Comparison of ENCODE assay signal across 12 cellular contexts in genomic region chr10:132576671-132577349, GRCh38.
"Had no signal": no experiment of that assay in that cellular context is flagged by ENCODE, and none has a peak within 500 bp of the region (broad histone marks: within the 10 kb centered on the region; RNA-seq: fewer than 3 reads in every experiment).

No MANE protein-coding gene starts in this region.

- ATAC-seq: activated T-cell treated with anti-CD3 and anti-CD28 coated beads, Interleukin-2, amount 50 U/mL, for 4 hours; foreskin keratinocyte; naive thymus-derived CD8-positive, alpha-beta T cell; stimulated activated naive CD8-positive, alpha-beta T cell treated with anti-CD3 and anti-CD28 coated beads, Interleukin-15, Interleukin-2, amounts not matched to agents 100 U/mL and 50 U/mL, for 24 hours had no signal

- H3K4me3 ChIP-seq: lower lobe of right lung, suprapubic skin had no signal

- H3K27ac ChIP-seq: foreskin keratinocyte, lower lobe of right lung, suprapubic skin had no signal

- H3K9me3 ChIP-seq: lower lobe of right lung, suprapubic skin had no signal

- H3K4me1 ChIP-seq: foreskin keratinocyte had no signal

- DNase-seq: activated CD4-positive, alpha-beta T cell treated with anti-CD3 and anti-CD28 coated beads, Interleukin-2, amount 50 U/mL, for 4 hours; activated CD4-positive, CD25-positive, alpha-beta regulatory T cell treated with anti-CD3 and anti-CD28 coated beads, Interleukin-2, amount 50 U/mL, for 72 hours; activated gamma-delta T cell; activated naive CD8-positive, alpha-beta T cell treated with anti-CD3 and anti-CD28 coated beads for 36 hours; activated T-cell treated with anti-CD3 and anti-CD28 coated beads, Interleukin-2, amount 50 U/mL, for 4 hours; foreskin keratinocyte; kidney; lower lobe of right lung; naive thymus-derived CD8-positive, alpha-beta T cell; stimulated activated CD4-positive, alpha-beta T cell treated with anti-CD3 and anti-CD28 coated beads, Interleukin-12 subunit alpha, Interleukin-12 subunit beta, amount 100 ng/mL, for 4 hours; stimulated activated naive CD8-positive, alpha-beta T cell treated with anti-CD3 and anti-CD28 coated beads, Interleukin-15, Interleukin-2, amounts not matched to agents 100 U/mL and 50 U/mL, for 24 hours had no signal

- H3K36me3 ChIP-seq: lower lobe of right lung, suprapubic skin had no signal

- H3K27me3 ChIP-seq: foreskin keratinocyte, suprapubic skin had no signal
